In genomic region chr3:24253336-24253735, GRCh38 we compare ENCODE assay signal across 20 cellular contexts.
"Had no signal": no experiment of that assay in that cellular context is flagged by ENCODE, and none has a peak within 500 bp of the region (broad histone marks: within the 10 kb centered on the region; RNA-seq: fewer than 3 reads in every experiment).

No MANE protein-coding gene starts in this region.

- H3K27me3 ChIP-seq: esophagus muscularis mucosa, gastrocnemius medialis, heart right ventricle, pancreas, testis, transverse colon had no signal

- H3K4me3 ChIP-seq: esophagus muscularis mucosa, gastrocnemius medialis, heart right ventricle, left ventricle myocardium inferior, lung, pancreas, testis, transverse colon had no signal

- H3K36me3 ChIP-seq: esophagus muscularis mucosa, gastrocnemius medialis, heart right ventricle, left ventricle myocardium inferior, pancreas, transverse colon had no signal

- ATAC-seq: effector memory CD8-positive, alpha-beta T cell; gastrocnemius medialis; pancreas; sciatic nerve; stimulated activated naive B cell treated with anti-CD40 and anti-IgM and Interleukin-4, amounts not matched to agents 10 μg/mL and 1 μg/mL and 100 μg/mL, for 72 hours; stimulated activated naive CD8-positive, alpha-beta T cell treated with anti-CD3 and anti-CD28 coated beads, Interleukin-15, amount 100 ng/mL, for 72 hours had no signal

- H3K4me1 ChIP-seq: pancreas, testis had no signal

- H3K9me3 ChIP-seq: esophagus muscularis mucosa, gastrocnemius medialis, heart right ventricle, left ventricle myocardium inferior, pancreas, testis, transverse colon had no signal

- FAIRE-seq: colon, pancreas had no signal

- H3K27ac ChIP-seq: epithelial cell of prostate, esophagus muscularis mucosa, gastrocnemius medialis, heart right ventricle, left ventricle myocardium inferior, pancreas, testis, transverse colon had no signal

- DNase-seq: effector memory CD8-positive, alpha-beta T cell; gastrocnemius medialis; heart right ventricle; islet precursor cell; left ventricle myocardium inferior; mesenchymal stem cell; naive B cell; occipital lobe; pancreas; stimulated activated CD4-positive, alpha-beta T cell treated with anti-CD3 and anti-CD28 coated beads, Interleukin-2, amount 100 ng/mL, for 24 hours; stimulated activated CD4-positive, alpha-beta T cell treated with anti-CD3 and anti-CD28 coated beads, Interleukin-4, amount 100 ng/mL, for 4 hours; stimulated activated naive B cell treated with anti-CD40 and anti-IgM and Interleukin-4, amounts not matched to agents 10 μg/mL and 1 μg/mL and 100 μg/mL, for 72 hours; stimulated activated naive CD8-positive, alpha-beta T cell treated with anti-CD3 and anti-CD28 coated beads, Interleukin-15, amount 100 ng/mL, for 72 hours; testis; transverse colon had no signal
